In the genomic region with DNA sequence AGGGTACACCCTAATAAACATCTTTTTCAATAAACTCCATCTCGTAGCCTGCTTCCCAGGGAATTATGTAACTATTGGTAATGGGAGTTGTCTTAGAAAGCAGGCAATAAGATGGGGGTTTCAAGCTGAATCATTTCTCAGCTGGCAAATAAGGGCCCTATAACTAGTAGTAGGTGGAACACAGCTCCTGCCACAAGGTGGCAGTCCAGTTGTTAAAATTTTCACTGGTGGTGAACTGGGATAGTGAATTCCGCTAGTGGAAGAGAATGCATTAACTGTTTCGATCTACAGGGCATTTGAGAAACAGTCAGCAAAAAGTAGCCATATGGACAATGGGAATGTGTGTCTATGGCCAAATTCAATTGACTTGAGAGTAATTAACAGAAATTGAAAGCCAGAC, we compare ENCODE assay signal across 33 cellular contexts. TPM values are rescaled to one million over a fixed set of nuclear protein-coding genes. Genes with fewer than 3 reads are reported as not detected.
DNase-seq lines count a peak whose midpoint lies in the region; ATAC-seq and TF ChIP-seq lines count a peak whose summit lies in the region.
"Had no signal": no experiment of that assay in that cellular context is flagged by ENCODE, and none has a peak within 500 bp of the region (broad histone marks: within the 10 kb centered on the region; RNA-seq: fewer than 3 reads in every experiment).

No MANE protein-coding gene starts in this region.

- H3K36me3 ChIP-seq in neural progenitor cell, result no peaks in the 10 kb centered on the region
- H3K36me3 ChIP-seq: upper lobe of left lung had no signal

- H3K36me3 Mint-ChIP-seq in neural progenitor cell, result peaks cover 6% of the 10 kb centered on the region
- peaks cover 18% of the 10 kb centered on the region for H3K36me3 Mint-ChIP-seq in natural killer cell treated with Interleukin-12 subunit alpha and Interleukin-12 subunit beta and Interleukin-15 and Interleukin-18, amount 100 ng/mL, for 72 hours

- no peaks in the 10 kb centered on the region for H3K4me1 Mint-ChIP-seq in neural progenitor cell
- no peaks in the 10 kb centered on the region for H3K4me1 Mint-ChIP-seq in natural killer cell treated with Interleukin-12 subunit alpha and Interleukin-12 subunit beta and Interleukin-15 and Interleukin-18, amount 100 ng/mL, for 72 hours (ENCODE audit: low read depth in 2 of 2)
- H3K4me1 Mint-ChIP-seq: activated CD4-positive, alpha-beta T cell treated with anti-CD3 and anti-CD28 coated beads for 36 hours; activated naive CD4-positive, alpha-beta T cell treated with anti-CD3 and anti-CD28 coated beads, Interleukin-2, amount 10 ng/mL, durations not matched to agents 7 days and 5 days; stimulated activated naive CD8-positive, alpha-beta T cell treated with anti-CD3 and anti-CD28 coated beads, Interleukin-15, amount 100 ng/mL, for 72 hours had no signal

- H3K4me3 Mint-ChIP-seq in neural progenitor cell, result no peak overlapping the region
- no peak overlapping the region for H3K4me3 Mint-ChIP-seq in natural killer cell treated with Interleukin-12 subunit alpha and Interleukin-12 subunit beta and Interleukin-15 and Interleukin-18, amount 100 ng/mL, for 72 hours
- H3K4me3 Mint-ChIP-seq: activated CD4-positive, alpha-beta T cell treated with anti-CD3 and anti-CD28 coated beads for 36 hours; activated naive CD4-positive, alpha-beta T cell treated with anti-CD3 and anti-CD28 coated beads, Interleukin-2, amount 10 ng/mL, durations not matched to agents 7 days and 5 days; activated T-cell treated with anti-CD3 and anti-CD28 coated beads, Interleukin-2, amount 50 U/mL, for 72 hours; stimulated activated naive CD8-positive, alpha-beta T cell treated with anti-CD3 and anti-CD28 coated beads, Interleukin-15, amount 100 ng/mL, for 72 hours had no signal

- ATAC-seq in GM21529 (IDR thresholded peaks at IDR 0.05; ENCODE audit: unreplicated experiment) (no peak), GM21447 (IDR thresholded peaks at IDR 0.05; ENCODE audit: unreplicated experiment) (no peak)
- ATAC-seq in natural killer cell treated with Interleukin-12 subunit alpha and Interleukin-12 subunit beta and Interleukin-15 and Interleukin-18, amount 100 ng/mL, for 72 hours, result no peak
- ATAC-seq: activated CD4-positive, alpha-beta T cell treated with anti-CD3 and anti-CD28 coated beads for 36 hours; activated T-cell treated with anti-CD3 and anti-CD28 coated beads, Interleukin-2, amount 50 U/mL, for 72 hours; stimulated activated naive CD8-positive, alpha-beta T cell treated with anti-CD3 and anti-CD28 coated beads, Interleukin-15, amount 100 ng/mL, for 72 hours had no signal

- H3K9me3 Mint-ChIP-seq in neural progenitor cell, result peaks cover 62% of the 10 kb centered on the region
- peaks cover 33% of the 10 kb centered on the region for H3K9me3 Mint-ChIP-seq in natural killer cell treated with Interleukin-12 subunit alpha and Interleukin-12 subunit beta and Interleukin-15 and Interleukin-18, amount 100 ng/mL, for 72 hours

- TF ChIP-seq CTCF in neural progenitor cell (IDR thresholded peaks at IDR 0.05), result peak; percentile 24

- no peaks in the 10 kb centered on the region for H4K20me1 ChIP-seq in neural progenitor cell (ENCODE audit: low read depth)

- H3K79me2 ChIP-seq in neural progenitor cell (ENCODE audit: low read depth), result no peaks in the 10 kb centered on the region
- H3K79me2 ChIP-seq: hepatocyte had no signal

- peaks cover 4% of the 10 kb centered on the region for H3K9me3 ChIP-seq in neural progenitor cell (ENCODE audit: low read depth)
- H3K9me3 ChIP-seq: SK-N-SH had no signal

- in situ Hi-C loops in SK-MEL-5 (cut with HindIII; ENCODE audit: low pct_unique_long_range_greater_than_20kb, low sequenced_read_pairs), result no loop called here

- H3K27ac Mint-ChIP-seq in neural progenitor cell, result no peak overlapping the region
- H3K27ac Mint-ChIP-seq in natural killer cell treated with Interleukin-12 subunit alpha and Interleukin-12 subunit beta and Interleukin-15 and Interleukin-18, amount 100 ng/mL, for 72 hours, result no peak overlapping the region
- H3K27ac Mint-ChIP-seq: activated CD4-positive, alpha-beta T cell treated with anti-CD3 and anti-CD28 coated beads for 36 hours; activated naive CD4-positive, alpha-beta T cell treated with anti-CD3 and anti-CD28 coated beads, Interleukin-2, amount 10 ng/mL, durations not matched to agents 7 days and 5 days; activated T-cell treated with anti-CD3 and anti-CD28 coated beads, Interleukin-2, amount 50 U/mL, for 72 hours; stimulated activated naive CD8-positive, alpha-beta T cell treated with anti-CD3 and anti-CD28 coated beads, Interleukin-15, amount 100 ng/mL, for 72 hours had no signal

- no peak overlapping the region for H3K9ac ChIP-seq in neural progenitor cell
- H3K9ac ChIP-seq: GM23248, SK-N-SH had no signal

- H3K27me3 Mint-ChIP-seq in neural progenitor cell (ENCODE audit: insufficient read depth, low read depth), result peaks cover 2% of the 10 kb centered on the region
- H3K27me3 Mint-ChIP-seq in natural killer cell treated with Interleukin-12 subunit alpha and Interleukin-12 subunit beta and Interleukin-15 and Interleukin-18, amount 100 ng/mL, for 72 hours, result no peaks in the 10 kb centered on the region
- H3K27me3 Mint-ChIP-seq: activated CD4-positive, alpha-beta T cell treated with anti-CD3 and anti-CD28 coated beads for 36 hours; activated naive CD4-positive, alpha-beta T cell treated with anti-CD3 and anti-CD28 coated beads, Interleukin-2, amount 10 ng/mL, durations not matched to agents 7 days and 5 days; stimulated activated naive CD8-positive, alpha-beta T cell treated with anti-CD3 and anti-CD28 coated beads, Interleukin-15, amount 100 ng/mL, for 72 hours had no signal

- H2AFZ ChIP-seq in neural progenitor cell (replicated peaks), result no peak overlapping the region
- H2AFZ ChIP-seq: GM23248, hepatocyte had no signal

- H3K27ac ChIP-seq in neural progenitor cell, result no peak overlapping the region
- H3K27ac ChIP-seq: GM23248, hepatocyte, upper lobe of left lung had no signal

- no peak overlapping the region for H3K4me2 ChIP-seq in neural progenitor cell
- H3K4me2 ChIP-seq: hepatocyte, SK-N-SH had no signal

- H3F3A ChIP-seq in neural progenitor cell (ENCODE audit: low read depth), result no peaks in the 10 kb centered on the region

- DNase-seq in DMS53 (lab: John Stamatoyannopoulos, UW), result peak; percentile 27
- no peak for DNase-seq in DMS53 treated with DMSO at 0.1 percent for 48 hours (lab: John Stamatoyannopoulos, UW; ENCODE audit: unreplicated experiment)
- DNase-seq in HT-29 (ENCODE audit: low spot score), result peak; percentile 25
- peak; percentile 25 for DNase-seq in SK-MEL-5 (ENCODE audit: low read depth, low spot score)
- no peak for DNase-seq in neural progenitor cell (ENCODE audit: low spot score)
- no peak for DNase-seq in natural killer cell treated with Interleukin-12 subunit alpha and Interleukin-12 subunit beta and Interleukin-15 and Interleukin-18, amount 100 ng/mL, for 72 hours (ENCODE audit: low spot score)
- DNase-seq: activated CD4-positive, alpha-beta T cell treated with anti-CD3 and anti-CD28 coated beads for 36 hours; activated naive CD4-positive, alpha-beta T cell treated with anti-CD3 and anti-CD28 coated beads, Interleukin-2, amount 10 ng/mL, durations not matched to agents 7 days and 5 days; activated T-cell treated with anti-CD3 and anti-CD28 coated beads, Interleukin-2, amount 50 U/mL, for 72 hours; anterior cingulate cortex; Calu3; caudate nucleus; foreskin fibroblast; GF-D8; GM23248; kidney; NCI-H1048; NCI-H2081; NCI-H526 treated with DMSO at 0.1 percent for 48 hours; occipital lobe; retina; SK-N-SH; stimulated activated CD4-positive, alpha-beta T cell treated with anti-CD3 and anti-CD28 coated beads, Interleukin-4, amount 100 ng/mL, for 24 hours; stimulated activated naive CD8-positive, alpha-beta T cell treated with anti-CD3 and anti-CD28 coated beads, Interleukin-15, amount 100 ng/mL, for 72 hours; upper lobe of left lung had no signal

- no peak overlapping the region for H3K4me3 ChIP-seq in neural progenitor cell
- H3K4me3 ChIP-seq: GM23248, hepatocyte, lung, upper lobe of left lung had no signal

- no peaks in the 10 kb centered on the region for H3K27me3 ChIP-seq in neural progenitor cell
- H3K27me3 ChIP-seq: hepatocyte, upper lobe of left lung had no signal

- H3K4me1 ChIP-seq in neural progenitor cell, result no peaks in the 10 kb centered on the region
- H3K4me1 ChIP-seq: upper lobe of left lung had no signal

RNA-seq across cellular contexts. Expression of gene PCDHB15, which starts 27.7 kb away (rescaled TPM):
- 0.05 and 0.20 TPM in 2 replicates for total RNA-seq in HT-29 (2014; rRNA removed; shearing (Covaris generic))
- 1.1 and 1.6 TPM in 2 replicates for total RNA-seq in SK-MEL-5 (2014; rRNA removed; shearing (Covaris generic))
- 1.8 and 2.8 TPM in 2 replicates for polyA plus RNA-seq in SK-MEL-5 (2015; cell fraction: cytosol; rRNA removed)
- 7.0 and 10.5 TPM in 2 replicates for polyA plus RNA-seq in SK-MEL-5 (2015; cell fraction: nucleus; rRNA removed)
- 7.8 and 9.4 TPM in 2 replicates for total RNA-seq in neural progenitor cell (ENCODE audit: low replicate concordance)
- total RNA-seq in natural killer cell treated with Interleukin-12 subunit alpha and Interleukin-12 subunit beta and Interleukin-15 and Interleukin-18, amount 100 ng/mL, for 72 hours, result not detected
- total RNA-seq: activated CD4-positive, alpha-beta T cell treated with anti-CD3 and anti-CD28 coated beads for 36 hours; activated CD8-positive, alpha-beta memory T cell treated with anti-CD3 and anti-CD28 coated beads for 36 hours; activated T-cell treated with anti-CD3 and anti-CD28 coated beads, Interleukin-2, amount 50 U/mL, for 72 hours had no signal

RNA-seq across cellular contexts. Expression of gene SLC25A2, which starts 30.9 kb away (rescaled TPM):
- total RNA-seq in HT-29 (2014; rRNA removed; shearing (Covaris generic)), result 0.33 TPM in 1 of 2 replicates, not detected in the other
- total RNA-seq in SK-MEL-5 (2014; rRNA removed; shearing (Covaris generic)), result 0.11 TPM in 1 of 2 replicates, not detected in the other
- polyA plus RNA-seq in SK-MEL-5 (2015; cell fraction: cytosol; rRNA removed), result not detected in 2 replicates
- polyA plus RNA-seq in SK-MEL-5 (2015; cell fraction: nucleus; rRNA removed), result not detected in 2 replicates
- total RNA-seq in neural progenitor cell (ENCODE audit: low replicate concordance), result 0.22 and 0.96 TPM in 2 replicates
- total RNA-seq in natural killer cell treated with Interleukin-12 subunit alpha and Interleukin-12 subunit beta and Interleukin-15 and Interleukin-18, amount 100 ng/mL, for 72 hours, result 1 to 10 TPM in 1 of 2 donors, under 1 TPM in 1; 0.67 to 2.2 TPM
- total RNA-seq: A172, epithelial cell of proximal tubule, GM23248, occipital lobe had no signal
- polyA plus RNA-seq: BJ, GM23248, hepatocyte, SK-N-SH had no signal

RNA-seq across cellular contexts. Expression of gene TAF7, which starts 47.7 kb away (rescaled TPM):
- total RNA-seq in HT-29 (2014; rRNA removed; shearing (Covaris generic)), result 36.5 and 44.4 TPM in 2 replicates
- total RNA-seq in SK-MEL-5 (2014; rRNA removed; shearing (Covaris generic)), result 60.5 and 60.9 TPM in 2 replicates
- 71.5 and 88.0 TPM in 2 replicates for polyA plus RNA-seq in SK-MEL-5 (2015; cell fraction: cytosol; rRNA removed)
- 114 and 129 TPM in 2 replicates for polyA plus RNA-seq in SK-MEL-5 (2015; cell fraction: nucleus; rRNA removed)
- total RNA-seq in neural progenitor cell (ENCODE audit: low replicate concordance), result 121 and 157 TPM in 2 replicates
- 10 to 100 TPM; 52.5 to 63.5 TPM for total RNA-seq in natural killer cell treated with Interleukin-12 subunit alpha and Interleukin-12 subunit beta and Interleukin-15 and Interleukin-18, amount 100 ng/mL, for 72 hours

RNA-seq across cellular contexts. Expression of gene PCDHB14, which starts 49.8 kb away (rescaled TPM):
- total RNA-seq in HT-29 (2014; rRNA removed; shearing (Covaris generic)), result 0.18 and 0.31 TPM in 2 replicates
- 0.24 and 0.40 TPM in 2 replicates for total RNA-seq in SK-MEL-5 (2014; rRNA removed; shearing (Covaris generic))
- 0.87 and 1.4 TPM in 2 replicates for polyA plus RNA-seq in SK-MEL-5 (2015; cell fraction: cytosol; rRNA removed)
- 1.3 and 3.7 TPM in 2 replicates for polyA plus RNA-seq in SK-MEL-5 (2015; cell fraction: nucleus; rRNA removed)
- 7.2 and 7.4 TPM in 2 replicates for total RNA-seq in neural progenitor cell (ENCODE audit: low replicate concordance)
- total RNA-seq in natural killer cell treated with Interleukin-12 subunit alpha and Interleukin-12 subunit beta and Interleukin-15 and Interleukin-18, amount 100 ng/mL, for 72 hours, result not detected
- total RNA-seq: activated CD4-positive, alpha-beta T cell treated with anti-CD3 and anti-CD28 coated beads for 36 hours; activated CD8-positive, alpha-beta memory T cell treated with anti-CD3 and anti-CD28 coated beads for 36 hours; activated T-cell treated with anti-CD3 and anti-CD28 coated beads, Interleukin-2, amount 50 U/mL, for 72 hours had no signal

RNA-seq across cellular contexts. Expression of gene PCDHGA1, which starts 57.4 kb away (rescaled TPM):
- total RNA-seq in HT-29 (2014; rRNA removed; shearing (Covaris generic)), result 0.21 and 0.61 TPM in 2 replicates
- 0.63 and 0.67 TPM in 2 replicates for total RNA-seq in SK-MEL-5 (2014; rRNA removed; shearing (Covaris generic))
- 0.88 and 1.9 TPM in 2 replicates for polyA plus RNA-seq in SK-MEL-5 (2015; cell fraction: cytosol; rRNA removed)
- 0.38 and 1.1 TPM in 2 replicates for polyA plus RNA-seq in SK-MEL-5 (2015; cell fraction: nucleus; rRNA removed)
- 1.0 and 1.5 TPM in 2 replicates for total RNA-seq in neural progenitor cell (ENCODE audit: low replicate concordance)
- total RNA-seq in natural killer cell treated with Interleukin-12 subunit alpha and Interleukin-12 subunit beta and Interleukin-15 and Interleukin-18, amount 100 ng/mL, for 72 hours, result under 1 TPM in 1 of 2 donors, not detected in 1; 0.07 TPM
- total RNA-seq: Calu3 had no signal
- polyA plus RNA-seq: hepatocyte had no signal

Comparison
In these comparisons a context has a peak if more than half of its experiments do, and no peak if none do; other contexts are left out.
1. DNase-seq: peak in DMS53 (single experiment), HT-29 (single experiment) and SK-MEL-5 (single experiment); none in DMS53 treated with DMSO at 0.1 percent for 48 hours (single experiment), neural progenitor cell (single experiment) and natural killer cell treated with Interleukin-12 subunit alpha and Interleukin-12 subunit beta and Interleukin-15 and Interleukin-18, amount 100 ng/mL, for 72 hours (single experiment).